8 cellular contexts compared by ENCODE assay signal in the genomic region with DNA sequence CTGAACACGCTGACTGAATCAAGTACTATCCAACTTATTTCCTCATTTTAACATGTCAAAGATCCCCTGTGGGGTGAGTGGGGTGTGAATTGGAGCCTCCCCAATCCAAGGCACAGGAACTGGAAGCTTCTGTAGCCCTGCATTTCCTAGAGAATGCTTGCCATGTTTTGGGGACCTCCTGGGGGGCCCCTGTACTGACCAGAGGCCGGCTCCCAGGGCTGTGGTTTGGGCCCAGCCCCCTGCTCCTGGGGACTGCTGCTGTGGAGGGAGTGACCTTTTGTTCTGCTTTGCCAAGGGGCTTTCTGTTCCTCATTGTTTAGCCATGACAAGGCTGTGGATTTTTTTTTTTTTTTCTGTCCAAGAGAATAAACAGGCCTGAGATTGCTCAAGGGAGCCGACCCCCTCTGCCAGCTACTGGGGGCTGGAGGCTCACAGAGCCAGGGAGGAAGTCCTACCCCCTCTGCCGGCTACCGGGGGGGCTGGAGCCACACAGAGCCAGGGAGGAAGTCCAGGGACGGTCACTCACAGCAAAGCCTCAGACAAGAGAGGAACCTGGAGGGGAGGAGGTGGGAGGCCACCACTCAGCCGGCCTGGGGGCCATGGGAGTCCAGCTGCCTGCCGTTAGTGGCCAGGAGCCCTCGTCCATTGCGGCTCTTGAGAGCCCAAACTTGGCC. TPM values are rescaled to one million over a fixed set of nuclear protein-coding genes. Genes with fewer than 3 reads are reported as not detected.
DNase-seq lines count a peak whose midpoint lies in the region; ATAC-seq, FAIRE-seq and TF ChIP-seq lines count a peak whose summit lies in the region.

No MANE protein-coding gene starts in this region.

- H3K27me3 ChIP-seq in body of pancreas (no peaks in the 10 kb centered on the region), smooth muscle cell (ENCODE audit: low read depth) (no peaks in the 10 kb centered on the region)

- H3K9me3 Mint-ChIP-seq in activated naive CD4-positive, alpha-beta T cell treated with anti-CD3 and anti-CD28 coated beads, Interleukin-2, amount 50 U/mL, for 24 hours: no peaks in the 10 kb centered on the region

- TF ChIP-seq POLR2A in body of pancreas (IDR thresholded peaks at IDR 0.05): peak in 1 of 3 donors; percentile 63

- H3K36me3 ChIP-seq in body of pancreas (replicated peaks in 1 of 2; ENCODE audit: insufficient read depth in 1 of 2, low read depth in 2 of 2) (no peaks in the 10 kb centered on the region), smooth muscle cell (ENCODE audit: low read depth) (no peaks in the 10 kb centered on the region)

- H3K27ac Mint-ChIP-seq in activated naive CD4-positive, alpha-beta T cell treated with anti-CD3 and anti-CD28 coated beads, Interleukin-2, amount 50 U/mL, for 24 hours: peak overlapping the region; percentile 69

- DNase-seq in activated naive CD4-positive, alpha-beta T cell treated with Interleukin-2 at 50 U/mL for 16 hours: no peak
- peak; percentile 40 to 83 (median 54) for DNase-seq in body of pancreas
- peak; percentile 17 for DNase-seq in kidney glomerular epithelial cell (lab: John Stamatoyannopoulos, UW)
- DNase-seq in smooth muscle cell (lab: John Stamatoyannopoulos, UW; ENCODE audit: unreplicated experiment): peak; percentile 35
- no peak for DNase-seq in effector CD4-positive, alpha-beta T cell
- no peak for DNase-seq in D721Med (ENCODE audit: insufficient read length, low spot score)

- no peaks in the 10 kb centered on the region for H4K20me1 ChIP-seq in smooth muscle cell (ENCODE audit: low read depth)

- H3K4me1 Mint-ChIP-seq in activated naive CD4-positive, alpha-beta T cell treated with anti-CD3 and anti-CD28 coated beads, Interleukin-2, amount 50 U/mL, for 24 hours: peaks cover 61% of the 10 kb centered on the region

- H2AFZ ChIP-seq in smooth muscle cell (ENCODE audit: low read depth): peak overlapping the region; percentile 93

- H3K9me3 ChIP-seq in body of pancreas (no peaks in the 10 kb centered on the region), smooth muscle cell (replicated peaks; ENCODE audit: low read depth) (no peaks in the 10 kb centered on the region)

- H3K27ac ChIP-seq in body of pancreas (peak overlapping the region in 3 of 4 donors; percentile 31 to 80 (median 65)), smooth muscle cell (ENCODE audit: low read depth) (peak overlapping the region; percentile 82)

- 13 to 15% methylated on average over 5 to 10 of the region's 10 CpGs for WGBS in body of pancreas, 2 donors
- WGBS in smooth muscle cell (ENCODE audit: low lambda C conversion rate): 17% methylated on average over 10 of the region's 10 CpGs

- intact Hi-C loops in body of pancreas (cut with DNase I): no loop called here

- no peak overlapping the region for H3K4me3 ChIP-seq in body of pancreas
- H3K4me3 ChIP-seq in smooth muscle cell: no peak overlapping the region

- no peaks in the 10 kb centered on the region for H3K79me2 ChIP-seq in smooth muscle cell (ENCODE audit: low read depth)

- peaks cover 6% of the 10 kb centered on the region for H3F3A ChIP-seq in smooth muscle cell (ENCODE audit: low read depth)

- no peak for FAIRE-seq in D721Med (lab: Jason Lieb, UNC)

- peak overlapping the region; percentile 56 for H3K9ac ChIP-seq in smooth muscle cell (ENCODE audit: low read depth)

- peaks cover 2% of the 10 kb centered on the region for H3K36me3 Mint-ChIP-seq in activated naive CD4-positive, alpha-beta T cell treated with anti-CD3 and anti-CD28 coated beads, Interleukin-2, amount 50 U/mL, for 24 hours

- no peak overlapping the region for H3K4me3 Mint-ChIP-seq in activated naive CD4-positive, alpha-beta T cell treated with anti-CD3 and anti-CD28 coated beads, Interleukin-2, amount 50 U/mL, for 24 hours

- H3K4me1 ChIP-seq in body of pancreas (peaks cover 10% of the 10 kb centered on the region), smooth muscle cell (ENCODE audit: low read depth) (peaks cover 14% of the 10 kb centered on the region)

- H3K4me2 ChIP-seq in smooth muscle cell: peak overlapping the region; percentile 80

- H3K27me3 Mint-ChIP-seq in activated naive CD4-positive, alpha-beta T cell treated with anti-CD3 and anti-CD28 coated beads, Interleukin-2, amount 50 U/mL, for 24 hours: no peaks in the 10 kb centered on the region

- TF ChIP-seq CTCF in body of pancreas (IDR thresholded peaks at IDR 0.05): peak in 3 of 7 experiments; percentile 1 to 19 (median 12)
- TF ChIP-seq CTCF in smooth muscle cell (IDR thresholded peaks at IDR 0.05; ENCODE audit: borderline replicate concordance, insufficient read depth, poor library complexity, severe bottlenecking): peak; percentile 31
- TF ChIP-seq CTCF in D721Med (IDR thresholded peaks at IDR 0.05; ENCODE audit: insufficient read depth, missing control alignments): no peak

- ATAC-seq in body of pancreas (peak; percentile 63), GM21786 (IDR thresholded peaks at IDR 0.05; ENCODE audit: unreplicated experiment) (no peak)

RNA-seq across cellular contexts. Expression of gene TNFRSF1B, which starts 17.4 kb away (rescaled TPM):
- total RNA-seq in body of pancreas (10 to 100 TPM; 13.7 to 28.7 TPM), smooth muscle cell (6.9 and 9.0 TPM in 2 replicates)
- polyA plus RNA-seq in smooth muscle cell: 14.8 and 20.3 TPM in 2 replicates

RNA-seq across cellular contexts. Expression of gene VPS13D, which starts 45.7 kb away (rescaled TPM):
- 10 to 100 TPM; 54.0 to 63.3 TPM for total RNA-seq in body of pancreas
- total RNA-seq in smooth muscle cell: 20.0 and 23.2 TPM in 2 replicates
- polyA plus RNA-seq in smooth muscle cell: 3.5 and 7.5 TPM in 2 replicates

Comparison
In these comparisons a context has a peak if more than half of its experiments do, and no peak if none do; other contexts are left out.
1. DNase-seq: peak in body of pancreas (4 of 4), kidney glomerular epithelial cell (single experiment) and smooth muscle cell (single experiment); none in activated naive CD4-positive, alpha-beta T cell treated with Interleukin-2 at 50 U/mL for 16 hours (single experiment), effector CD4-positive, alpha-beta T cell (single experiment) and D721Med (single experiment).